In genomic region chr4:47418147-47418546, GRCh38 we compare ENCODE assay signal across 18 cellular contexts. TPM values are rescaled to one million over a fixed set of nuclear protein-coding genes. Genes with fewer than 3 reads are reported as not detected.
DNase-seq lines count a peak whose midpoint lies in the region; TF ChIP-seq lines count a peak whose summit lies in the region.
"Had no signal": no experiment of that assay in that cellular context is flagged by ENCODE, and none has a peak within 500 bp of the region (broad histone marks: within the 10 kb centered on the region; RNA-seq: fewer than 3 reads in every experiment).

No MANE protein-coding gene starts in this region.

- H3K4me3 ChIP-seq in breast epithelium, result no peak overlapping the region
- H3K4me3 ChIP-seq: BLaER1, GM23338 had no signal

- H3K36me3 ChIP-seq in breast epithelium, result no peaks in the 10 kb centered on the region
- H3K36me3 ChIP-seq: BLaER1 had no signal

- no peak for TF ChIP-seq CTCF in MCF 10A (IDR thresholded peaks at IDR 0.05; ENCODE audit: unreplicated experiment)
- TF ChIP-seq CTCF in breast epithelium (IDR thresholded peaks at IDR 0.05), result no peak

- H3K36me3 Mint-ChIP-seq in MCF 10A (ENCODE audit: insufficient read depth, unreplicated experiment), result no peaks in the 10 kb centered on the region
- H3K36me3 Mint-ChIP-seq: CD14-positive monocyte had no signal

- H3K9me3 ChIP-seq in breast epithelium, result no peaks in the 10 kb centered on the region
- H3K9me3 ChIP-seq: BLaER1 had no signal

- H3K4me3 Mint-ChIP-seq in MCF 10A (ENCODE audit: unreplicated experiment), result no peak overlapping the region
- H3K4me3 Mint-ChIP-seq: B cell; CD14-positive monocyte; CD4-positive, alpha-beta T cell; CD8-positive, alpha-beta memory T cell; GM23338; H9 had no signal

- H3K4me1 ChIP-seq in breast epithelium, result no peaks in the 10 kb centered on the region

- TF ChIP-seq POLR2A in breast epithelium (IDR thresholded peaks at IDR 0.05), result no peak

- no peaks in the 10 kb centered on the region for H3K27me3 ChIP-seq in breast epithelium
- H3K27me3 ChIP-seq: BLaER1 had no signal

- peaks cover 16% of the 10 kb centered on the region for H3K27me3 Mint-ChIP-seq in MCF 10A (ENCODE audit: insufficient read depth, unreplicated experiment)

- POLR2A ChIA-PET in MCF 10A (lab: Yijun Ruan, JAX), result interaction anchor here (0.6 to 0.7 kb wide), 2 partner anchors 20 to 67 kb away, joined by 3 read pairs; partner anchors contain the start of gene ATP10D

- intact Hi-C loops in MCF 10A (cut with micrococcal nuclease) (no loop called here), breast epithelium (cut with DNase I; ENCODE audit: low total_unique reads) (no loop called here)

- H3K9me3 Mint-ChIP-seq in MCF 10A (ENCODE audit: unreplicated experiment), result no peaks in the 10 kb centered on the region
- H3K9me3 Mint-ChIP-seq: CD4-positive, alpha-beta T cell; CD8-positive, alpha-beta memory T cell; GM23338; H9 had no signal

- no peaks in the 10 kb centered on the region for H3K4me1 Mint-ChIP-seq in MCF 10A (ENCODE audit: insufficient read depth, unreplicated experiment)
- H3K4me1 Mint-ChIP-seq: CD8-positive, alpha-beta memory T cell had no signal

- CTCF ChIA-PET in MCF 10A (lab: Yijun Ruan, JAX), result interaction anchor here (0.6 kb wide), 1 partner anchor 591 kb away, joined by 3 read pairs; no protein-coding TSS in a partner anchor

- peak; percentile 1 for DNase-seq in MCF 10A (ENCODE audit: unreplicated experiment)
- no peak for DNase-seq in breast epithelium (ENCODE audit: low spot score in 2 of 2)
- peak; percentile 17 for DNase-seq in inferior parietal cortex (ENCODE audit: extremely low spot score)
- DNase-seq in pons (ENCODE audit: low spot score), result peak; percentile 2
- DNase-seq in NCI-H187 treated with DMSO at 0.1 percent for 48 hours (lab: John Stamatoyannopoulos, UW), result no peak
- DNase-seq in SHP77 treated with DMSO at 0.1 percent for 48 hours (lab: John Stamatoyannopoulos, UW), result no peak
- DNase-seq in RKO (ENCODE audit: low spot score), result no peak
- DNase-seq: CD4-positive, alpha-beta T cell; CD8-positive, alpha-beta memory T cell; DMS53; DMS79 treated with DMSO at 0.1 percent for 48 hours; GF-D8; H9 had no signal

- no peak overlapping the region for H3K27ac ChIP-seq in breast epithelium
- H3K27ac ChIP-seq: 22Rv1, BLaER1 had no signal

- H3K27ac Mint-ChIP-seq in MCF 10A (ENCODE audit: low read depth, unreplicated experiment), result no peak overlapping the region
- H3K27ac Mint-ChIP-seq: B cell; CD14-positive monocyte; CD4-positive, alpha-beta T cell; CD8-positive, alpha-beta memory T cell; GM23338; H9 had no signal

- no TSS peak for BruUV-seq in MCF 10A (replicated peaks; lab: Mats Ljungman, UMichigan)

RNA-seq across cellular contexts. Expression of gene COMMD8, which starts 45.4 kb away (rescaled TPM):
- total RNA-seq in MCF 10A (2022) (21.1 and 21.3 TPM in 2 replicates), breast epithelium (10 to 100 TPM; 11.8 to 12.8 (median 12.3) TPM)

Comparison
In these comparisons a context has a peak if more than half of its experiments do, and no peak if none do; other contexts are left out.
1. DNase-seq: peak in MCF 10A (single experiment), inferior parietal cortex (single experiment) and pons (single experiment); none in breast epithelium (0 of 2), NCI-H187 treated with DMSO at 0.1 percent for 48 hours (single experiment), SHP77 treated with DMSO at 0.1 percent for 48 hours (single experiment) and RKO (single experiment).